Comparison of ENCODE assay signal across 1 cellular context in genomic region chr9:22229069-22229468, GRCh38.
TF ChIP-seq lines count a peak whose summit lies in the region.

No MANE protein-coding gene starts in this region.

TF ChIP-seq in GM23338, 12 proteins besides CTCF, POLR2A, EP300 and RAD21 (continued from another document):
- no peak for TF ChIP-seq ZNF462 (CRISPR knock-in tag; IDR thresholded peaks at IDR 0.05)
- no peak for TF ChIP-seq EZH2phosphoT487 (IDR thresholded peaks at IDR 0.05; ENCODE audit: unreplicated experiment)
- no peak for TF ChIP-seq NANOG (IDR thresholded peaks at IDR 0.05; ENCODE audit: borderline replicate concordance)
